In the genomic region with DNA sequence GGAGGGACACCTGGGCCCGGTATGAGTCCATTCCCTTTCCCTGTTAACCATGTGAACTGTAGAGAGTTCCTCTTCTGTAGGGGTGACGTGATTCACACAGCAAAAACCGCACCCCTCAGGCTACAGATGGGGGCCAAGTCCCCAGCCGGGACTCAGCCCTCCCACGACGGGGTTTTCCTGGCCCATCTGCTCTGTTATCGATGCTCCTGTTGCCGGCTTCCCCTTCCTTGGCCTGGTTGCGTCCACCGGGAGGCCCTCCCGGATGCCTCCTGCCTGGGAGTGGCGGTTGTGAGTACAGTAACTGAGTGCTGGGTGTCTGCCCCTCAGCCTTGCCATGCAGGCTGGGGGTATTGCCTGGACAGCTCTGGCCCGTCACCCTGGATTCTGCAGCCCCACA, we compare ENCODE assay signal across 8 cellular contexts. TPM values are rescaled to one million over a fixed set of nuclear protein-coding genes. Genes with fewer than 3 reads are reported as not detected.
DNase-seq lines count a peak whose midpoint lies in the region; ATAC-seq and TF ChIP-seq lines count a peak whose summit lies in the region.

No MANE protein-coding gene starts in this region.

- CTCF ChIA-PET in activated CD4-positive, alpha-beta T cell treated with anti-CD3 and anti-CD28 coated beads, Interleukin-2, amount 10 ng/mL, durations not matched to agents 7 days and 5 days (lab: Charles Lee): interaction anchor here (0.7 to 2.1 kb wide), 30 partner anchors 8 to 276 kb away, joined by 3 to 10 read pairs (median 4); no protein-coding TSS in a partner anchor

- peak overlapping the region in 6 of 11 experiments; percentile 6 to 86 (median 66); a peak in 11 of 22 replicates for H3K27ac ChIP-seq in BLaER1 treated with 17β-estradiol and CSF1 and Interleukin-3, amounts not matched to agents 10 nM and 100 nM
- H3K27ac ChIP-seq in fibroblast of lung (ENCODE audit: insufficient read depth, low read length): peak overlapping the region; percentile 34
- H3K27ac ChIP-seq in prostate gland: no peak overlapping the region

- peaks cover 19% of the 10 kb centered on the region for H3K4me1 Mint-ChIP-seq in activated CD4-positive, alpha-beta T cell treated with anti-CD3 and anti-CD28 coated beads, Interleukin-2, amount 10 ng/mL, durations not matched to agents 7 days and 5 days

- POLR2A ChIA-PET in activated CD4-positive, alpha-beta T cell treated with anti-CD3 and anti-CD28 coated beads, Interleukin-2, amount 10 ng/mL, durations not matched to agents 7 days and 5 days (lab: Charles Lee): no interaction called here

- TF ChIP-seq CTCF in fibroblast of lung (conservative IDR thresholded peaks at IDR 0.05 in 1 of 2, IDR thresholded peaks at IDR 0.05 in 1 of 2; ENCODE audit: low read depth in 1 of 2, low read length in 2 of 2) (no peak), prostate gland (IDR thresholded peaks at IDR 0.05) (no peak)

- TF ChIP-seq POLR2A in prostate gland (IDR thresholded peaks at IDR 0.05): no peak

- peak; percentile 40 for ATAC-seq in GM19438 (IDR thresholded peaks at IDR 0.05; ENCODE audit: low read depth, unreplicated experiment)
- ATAC-seq in HG03469 (IDR thresholded peaks at IDR 0.05; ENCODE audit: unreplicated experiment): peak; percentile 14

- no peak for DNase-seq in activated CD4-positive, alpha-beta T cell treated with anti-CD3 and anti-CD28 coated beads, Interleukin-2, amount 10 ng/mL, durations not matched to agents 7 days and 5 days
- DNase-seq in fibroblast of lung (ENCODE audit: low read depth in 2 of 2) (peak in 1 of 2 donors; percentile 45), prostate gland (ENCODE audit: low spot score) (no peak), RKO (ENCODE audit: low spot score) (no peak), HT-29 (ENCODE audit: low spot score) (no peak)

- H3K4me3 ChIP-seq in BLaER1 treated with 17β-estradiol and CSF1 and Interleukin-3, amounts not matched to agents 10 nM and 100 nM: peak overlapping the region; percentile 68 to 96 (median 72); a peak in 19 of 20 replicates
- peak overlapping the region; percentile 36 to 59 (median 38) for H3K4me3 ChIP-seq in fibroblast of lung (replicated peaks in 1 of 4; ENCODE audit: control extremely low read depth in 1 of 4, insufficient read depth in 1 of 4, low read depth in 3 of 4, low read length in 4 of 4)
- peak overlapping the region; percentile 23 to 38 for H3K4me3 ChIP-seq in prostate gland

- H3K9ac ChIP-seq in BLaER1 treated with 17β-estradiol and CSF1 and Interleukin-3, amounts not matched to agents 10 nM and 100 nM: peak overlapping the region in 9 of 11 experiments; percentile 72 to 92 (median 74); a peak in 17 of 22 replicates
- H3K9ac ChIP-seq in fibroblast of lung (ENCODE audit: insufficient read depth, low read length): no peak overlapping the region

- no peaks in the 10 kb centered on the region for H3K9me3 Mint-ChIP-seq in activated CD4-positive, alpha-beta T cell treated with anti-CD3 and anti-CD28 coated beads, Interleukin-2, amount 10 ng/mL, durations not matched to agents 7 days and 5 days

- H3K27me3 ChIP-seq in BLaER1 treated with 17β-estradiol and CSF1 and Interleukin-3, amounts not matched to agents 10 nM and 100 nM: peaks cover 35 to 68% (median 62%) of the 10 kb centered on the region in 11 experiments
- H3K27me3 ChIP-seq in fibroblast of lung (ENCODE audit: control insufficient read depth, insufficient read depth, low read length): peaks cover 9% of the 10 kb centered on the region
- no peaks in the 10 kb centered on the region for H3K27me3 ChIP-seq in prostate gland (replicated peaks; ENCODE audit: insufficient read depth)

- H3K27ac Mint-ChIP-seq in activated CD4-positive, alpha-beta T cell treated with anti-CD3 and anti-CD28 coated beads, Interleukin-2, amount 10 ng/mL, durations not matched to agents 7 days and 5 days: peak overlapping the region; percentile 83

- H3K4me3 Mint-ChIP-seq in activated CD4-positive, alpha-beta T cell treated with anti-CD3 and anti-CD28 coated beads, Interleukin-2, amount 10 ng/mL, durations not matched to agents 7 days and 5 days: peak overlapping the region; percentile 75

- peaks cover 13% of the 10 kb centered on the region for H3K27me3 Mint-ChIP-seq in activated CD4-positive, alpha-beta T cell treated with anti-CD3 and anti-CD28 coated beads, Interleukin-2, amount 10 ng/mL, durations not matched to agents 7 days and 5 days

- no peaks in the 10 kb centered on the region for H3K9me3 ChIP-seq in BLaER1 treated with 17β-estradiol and CSF1 and Interleukin-3, amounts not matched to agents 10 nM and 100 nM (replicated peaks in 1 of 11)
- H3K9me3 ChIP-seq in fibroblast of lung (ENCODE audit: control insufficient read depth, insufficient read depth, low read depth, low read length) (no peaks in the 10 kb centered on the region), prostate gland (no peaks in the 10 kb centered on the region)

- peaks cover 28 to 57% (median 39%) of the 10 kb centered on the region in 10 experiments for H3K4me1 ChIP-seq in BLaER1 treated with 17β-estradiol and CSF1 and Interleukin-3, amounts not matched to agents 10 nM and 100 nM
- H3K4me1 ChIP-seq in fibroblast of lung (ENCODE audit: control insufficient read depth, extremely low read depth, insufficient read depth, low read length): peaks cover 5% of the 10 kb centered on the region
- peaks cover 5% of the 10 kb centered on the region for H3K4me1 ChIP-seq in prostate gland (replicated peaks)

- H3K4me2 ChIP-seq in BLaER1 treated with 17β-estradiol and CSF1 and Interleukin-3, amounts not matched to agents 10 nM and 100 nM: peak overlapping the region; percentile 94 to 100 (median 99)
- peak overlapping the region; percentile 73 for H3K4me2 ChIP-seq in fibroblast of lung (ENCODE audit: extremely low read depth, insufficient read depth, low read length)

- H3K36me3 Mint-ChIP-seq in activated CD4-positive, alpha-beta T cell treated with anti-CD3 and anti-CD28 coated beads, Interleukin-2, amount 10 ng/mL, durations not matched to agents 7 days and 5 days (ENCODE audit: low read depth): no peaks in the 10 kb centered on the region

- WGBS in prostate gland: 6% methylated on average over 13 of the region's 13 CpGs

- H4K20me1 ChIP-seq in BLaER1 treated with 17β-estradiol and CSF1 and Interleukin-3, amounts not matched to agents 10 nM and 100 nM: peaks cover 36 to 59% (median 50%) of the 10 kb centered on the region in 11 experiments
- no peaks in the 10 kb centered on the region for H4K20me1 ChIP-seq in fibroblast of lung (ENCODE audit: control insufficient read depth, extremely low read depth, insufficient read depth, low read length)

- H3K79me2 ChIP-seq in fibroblast of lung (ENCODE audit: control insufficient read depth, insufficient read depth, low read length): peaks cover 35% of the 10 kb centered on the region

- no peaks in the 10 kb centered on the region for H3K36me3 ChIP-seq in BLaER1 treated with 17β-estradiol and CSF1 and Interleukin-3, amounts not matched to agents 10 nM and 100 nM
- no peaks in the 10 kb centered on the region for H3K36me3 ChIP-seq in fibroblast of lung (ENCODE audit: control insufficient read depth, insufficient read depth, low read length)
- H3K36me3 ChIP-seq in prostate gland: no peaks in the 10 kb centered on the region

- intact Hi-C loops in prostate gland (cut with DNase I): loop anchor here (2.0 to 10.0 kb wide), 3 partner anchors 229 to 563 kb away; no protein-coding TSS in a partner anchor

- H2AFZ ChIP-seq in fibroblast of lung (ENCODE audit: low read length): peak overlapping the region; percentile 89

RNA-seq across cellular contexts. Expression of gene PLXNA1, which starts 0.8 kb away (rescaled TPM):
- 1 to 10 TPM; 3.8 to 3.9 TPM for total RNA-seq in activated CD4-positive, alpha-beta T cell treated with anti-CD3 and anti-CD28 coated beads, Interleukin-2, amount 10 ng/mL, durations not matched to agents 7 days and 5 days
- 36.0 and 48.6 TPM in 2 replicates for total RNA-seq in fibroblast of lung
- 21.1 and 22.9 TPM in 2 replicates for polyA plus RNA-seq in fibroblast of lung
- 30.2 and 38.0 TPM in 2 replicates for polyA plus RNA-seq in fibroblast of lung (2012)
- 98.1 and 107 TPM in 2 replicates for polyA minus RNA-seq in fibroblast of lung (ENCODE audit: low replicate concordance)
- total RNA-seq in prostate gland: 10 to 100 TPM; 17.0 to 49.5 TPM
- 92.8 and 103 TPM in 2 replicates for total RNA-seq in HT-29 (2014; rRNA removed; shearing (Covaris generic))

Comparison
In these comparisons a context has a peak if more than half of its experiments do, and no peak if none do; other contexts are left out.
1. H3K27ac ChIP-seq: peak in BLaER1 treated with 17β-estradiol and CSF1 and Interleukin-3, amounts not matched to agents 10 nM and 100 nM (6 of 11) and fibroblast of lung (single experiment); none in prostate gland (0 of 2).
2. Peak in every context shown above with its lines, with median percentiles within 50 percentile points of each other: H3K4me3 ChIP-seq.